In genomic region chr3:111984636-111985298, GRCh38 we compare ENCODE assay signal across 31 cellular contexts. TPM values are rescaled to one million over a fixed set of nuclear protein-coding genes. Genes with fewer than 3 reads are reported as not detected.
A peak's percentile ranks its signal among the peaks of the same experiment; 100 is the strongest.
DNase-seq lines count a peak whose midpoint lies in the region; ATAC-seq lines count a peak whose summit lies in the region.
"Had no signal": no experiment of that assay in that cellular context is flagged by ENCODE, and none has a peak within 500 bp of the region (broad histone marks: within the 10 kb centered on the region; RNA-seq: fewer than 3 reads in every experiment).

No MANE protein-coding gene starts in this region.

- DNase-seq in T-helper 1 cell (no peak), immature natural killer cell (no peak), activated gamma-delta T cell treated with Interleukin-2 at 50 U/mL for 16 hours (no peak), NCI-H2196 treated with DMSO at 0.1 percent for 48 hours (lab: John Stamatoyannopoulos, UW; ENCODE audit: unreplicated experiment) (no peak)
- DNase-seq in activated naive CD8-positive, alpha-beta T cell treated with anti-CD3 and anti-CD28 coated beads for 36 hours = no peak
- DNase-seq: activated B cell treated with CpG ODN at 0.5 μM for 24 hours; activated effector memory CD4-positive, alpha-beta T cell treated with Interleukin-2 at 50 U/mL for 16 hours; anterior cingulate cortex; DND-41; GOT3; NCI-H1105 treated with DMSO at 0.1 percent for 48 hours; NCI-H2029; NCI-H226; NCI-H774; right lobe of liver; stimulated activated CD4-positive, alpha-beta T cell treated with anti-CD3 and anti-CD28 coated beads, Interleukin-12 subunit alpha, Interleukin-12 subunit beta, amount 100 ng/mL, for 4 hours; stimulated activated CD4-positive, alpha-beta T cell treated with anti-CD3 and anti-CD28 coated beads, Interleukin-4, amount 100 ng/mL, for 24 hours; stomach; T1000 had no signal

- ATAC-seq in GM21423 (IDR thresholded peaks at IDR 0.05; ENCODE audit: unreplicated experiment) = no peak
- ATAC-seq: right lobe of liver had no signal

- no peaks in the 10 kb centered on the region for H3K27me3 Mint-ChIP-seq in T-helper 1 cell treated with Interleukin-12 subunit alpha and Interleukin-12 subunit beta and Interleukin-4 antibody, amounts not matched to agents 30 μg/mL and 1 μg/mL, for 36 hours (ENCODE audit: low read depth)
- no peaks in the 10 kb centered on the region for H3K27me3 Mint-ChIP-seq in activated naive CD8-positive, alpha-beta T cell
- no peaks in the 10 kb centered on the region for H3K27me3 Mint-ChIP-seq in activated naive CD8-positive, alpha-beta T cell treated with anti-CD3 and anti-CD28 coated beads for 36 hours
- H3K27me3 Mint-ChIP-seq in immature natural killer cell (ENCODE audit: low read depth in 3 of 3) = no peaks in the 10 kb centered on the region
- H3K27me3 Mint-ChIP-seq: activated B cell treated with CpG ODN at 0.5 μM for 24 hours had no signal

- peak overlapping the region; percentile 15 for H3K27ac Mint-ChIP-seq in T-helper 1 cell treated with Interleukin-12 subunit alpha and Interleukin-12 subunit beta and Interleukin-4 antibody, amounts not matched to agents 30 μg/mL and 1 μg/mL, for 36 hours
- H3K27ac Mint-ChIP-seq in activated naive CD8-positive, alpha-beta T cell = peak overlapping the region; percentile 80
- H3K27ac Mint-ChIP-seq in activated naive CD8-positive, alpha-beta T cell treated with anti-CD3 and anti-CD28 coated beads for 36 hours = no peak overlapping the region
- H3K27ac Mint-ChIP-seq in immature natural killer cell = peak overlapping the region in 5 of 6 donors; percentile 19 to 80 (median 37)

- H3K4me3 Mint-ChIP-seq in T-helper 1 cell treated with Interleukin-12 subunit alpha and Interleukin-12 subunit beta and Interleukin-4 antibody, amounts not matched to agents 30 μg/mL and 1 μg/mL, for 36 hours = no peak overlapping the region
- peak overlapping the region; percentile 14 for H3K4me3 Mint-ChIP-seq in activated naive CD8-positive, alpha-beta T cell
- no peak overlapping the region for H3K4me3 Mint-ChIP-seq in activated naive CD8-positive, alpha-beta T cell treated with anti-CD3 and anti-CD28 coated beads for 36 hours
- H3K4me3 Mint-ChIP-seq in immature natural killer cell = no peak overlapping the region
- H3K4me3 Mint-ChIP-seq: activated B cell treated with CpG ODN at 0.5 μM for 24 hours had no signal

- peaks cover 61% of the 10 kb centered on the region for H3K4me1 Mint-ChIP-seq in T-helper 1 cell treated with Interleukin-12 subunit alpha and Interleukin-12 subunit beta and Interleukin-4 antibody, amounts not matched to agents 30 μg/mL and 1 μg/mL, for 36 hours (ENCODE audit: low read depth)
- peaks cover 87% of the 10 kb centered on the region for H3K4me1 Mint-ChIP-seq in activated naive CD8-positive, alpha-beta T cell (ENCODE audit: low read depth)
- H3K4me1 Mint-ChIP-seq in activated naive CD8-positive, alpha-beta T cell treated with anti-CD3 and anti-CD28 coated beads for 36 hours = peaks cover 63% of the 10 kb centered on the region
- H3K4me1 Mint-ChIP-seq in immature natural killer cell = peaks cover 31 to 69% of the 10 kb centered on the region in 2 donors

- no peaks in the 10 kb centered on the region for H3K9me3 Mint-ChIP-seq in T-helper 1 cell treated with Interleukin-12 subunit alpha and Interleukin-12 subunit beta and Interleukin-4 antibody, amounts not matched to agents 30 μg/mL and 1 μg/mL, for 36 hours
- no peaks in the 10 kb centered on the region for H3K9me3 Mint-ChIP-seq in activated naive CD8-positive, alpha-beta T cell (ENCODE audit: low read depth)
- no peaks in the 10 kb centered on the region for H3K9me3 Mint-ChIP-seq in activated naive CD8-positive, alpha-beta T cell treated with anti-CD3 and anti-CD28 coated beads for 36 hours
- no peaks in the 10 kb centered on the region for H3K9me3 Mint-ChIP-seq in immature natural killer cell
- H3K9me3 Mint-ChIP-seq: activated B cell treated with CpG ODN at 0.5 μM for 24 hours had no signal

- H3K36me3 Mint-ChIP-seq in T-helper 1 cell treated with Interleukin-12 subunit alpha and Interleukin-12 subunit beta and Interleukin-4 antibody, amounts not matched to agents 30 μg/mL and 1 μg/mL, for 36 hours (ENCODE audit: low read depth) = peaks cover 34% of the 10 kb centered on the region
- peaks cover 5% of the 10 kb centered on the region for H3K36me3 Mint-ChIP-seq in activated naive CD8-positive, alpha-beta T cell
- peaks cover 43% of the 10 kb centered on the region for H3K36me3 Mint-ChIP-seq in activated naive CD8-positive, alpha-beta T cell treated with anti-CD3 and anti-CD28 coated beads for 36 hours
- peaks cover 9 to 20% (median 13%) of the 10 kb centered on the region in 3 donors for H3K36me3 Mint-ChIP-seq in immature natural killer cell

RNA-seq across cellular contexts. Expression of gene ABHD10, which starts 5.9 kb away (rescaled TPM):
- 10 to 100 TPM; 56.2 to 57.8 TPM for total RNA-seq in activated naive CD8-positive, alpha-beta T cell treated with anti-CD3 and anti-CD28 coated beads for 36 hours
- 10 to 100 TPM; 22.2 to 27.7 (median 24.2) TPM for polyA plus RNA-seq in immature natural killer cell

RNA-seq across cellular contexts. Expression of gene TAGLN3, which starts 14.0 kb away (rescaled TPM):
- total RNA-seq in activated naive CD8-positive, alpha-beta T cell treated with anti-CD3 and anti-CD28 coated beads for 36 hours = under 1 TPM; 0.31 to 0.48 TPM
- polyA plus RNA-seq in immature natural killer cell = not detected
- total RNA-seq: activated B cell treated with CpG ODN at 0.5 μM for 24 hours, HT-29, MCF 10A, mucosa of gallbladder, posterior vena cava, right lobe of liver had no signal

RNA-seq across cellular contexts. Expression of gene TMPRSS7, which starts 49.8 kb away (rescaled TPM):
- not detected for total RNA-seq in activated naive CD8-positive, alpha-beta T cell treated with anti-CD3 and anti-CD28 coated beads for 36 hours
- not detected for polyA plus RNA-seq in immature natural killer cell
- total RNA-seq: activated B cell treated with CpG ODN at 0.5 μM for 24 hours; activated CD8-positive, alpha-beta memory T cell treated with anti-CD3 and anti-CD28 coated beads for 36 hours; cardiac septum; fibroblast of lung; glomerular endothelial cell; HT-29; MCF 10A; posterior vena cava; right lobe of liver; tibial nerve had no signal
- polyA plus RNA-seq: fibroblast of lung had no signal
